ENCODE assay signal across 11 cellular contexts in the genomic region with DNA sequence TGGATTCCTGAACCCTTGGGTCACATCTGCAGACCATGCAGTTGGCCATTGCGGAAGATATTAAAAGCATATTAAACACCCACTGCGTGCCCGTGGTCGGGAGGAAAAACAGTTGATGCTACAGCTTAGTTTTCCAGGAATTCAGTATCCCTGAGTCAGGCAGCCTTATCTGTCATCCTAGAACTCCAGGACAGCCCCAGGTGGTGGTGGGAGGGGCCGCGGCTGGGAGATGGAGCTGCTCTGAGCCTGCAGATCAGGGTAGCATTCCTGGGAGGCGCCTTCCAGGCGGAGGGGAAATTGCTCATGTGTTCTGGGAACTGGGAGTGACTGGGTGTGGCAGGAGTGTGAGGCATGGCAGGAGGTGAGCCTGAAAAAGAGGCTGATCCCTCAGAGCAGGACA.
A peak's percentile ranks its signal among the peaks of the same experiment; 100 is the strongest.
DNase-seq lines count a peak whose midpoint lies in the region; ATAC-seq lines count a peak whose summit lies in the region.
"Had no signal": no experiment of that assay in that cellular context is flagged by ENCODE, and none has a peak within 500 bp of the region (broad histone marks: within the 10 kb centered on the region; RNA-seq: fewer than 3 reads in every experiment).

No MANE protein-coding gene starts in this region.

- ATAC-seq in esophagus mucosa = peak; percentile 93
- no peak for ATAC-seq in naive B cell (ENCODE audit: low read depth in 2 of 2)

- peak overlapping the region in 1 of 8 donors; percentile 4 for H3K4me3 Mint-ChIP-seq in naive B cell

- H3K9me3 Mint-ChIP-seq in naive B cell = no peaks in the 10 kb centered on the region

- DNase-seq in Caki2 (ENCODE audit: low read depth) = peak; percentile 93
- DNase-seq in NCI-H526 treated with DMSO at 0.1 percent for 48 hours (lab: John Stamatoyannopoulos, UW) = peak; percentile 4
- DNase-seq in naive B cell = no peak
- no peak for DNase-seq in NCI-H1105 treated with DMSO at 0.1 percent for 48 hours (lab: John Stamatoyannopoulos, UW)
- no peak for DNase-seq in NCI-H1092 (lab: John Stamatoyannopoulos, UW)
- no peak for DNase-seq in NCI-H1417 treated with DMSO at 0.1 percent for 48 hours (lab: John Stamatoyannopoulos, UW)
- no peak for DNase-seq in GF-D8 (lab: John Stamatoyannopoulos, UW)
- DNase-seq: DMS153; effector CD4-positive, alpha-beta T cell; OCI-M1 had no signal

- in situ Hi-C loops in Caki2 (cut with HindIII; ENCODE audit: low pct_unique_long_range_greater_than_20kb, low sequenced_read_pairs) = no loop called here

- H3K27me3 Mint-ChIP-seq in naive B cell = no peaks in the 10 kb centered on the region

- H3K36me3 Mint-ChIP-seq in naive B cell = peaks cover 0 to under 1% of the 10 kb centered on the region in 2 donors

- peak overlapping the region in 4 of 6 donors; percentile 19 to 85 (median 55) for H3K27ac Mint-ChIP-seq in naive B cell

- H3K4me1 Mint-ChIP-seq in naive B cell = peaks cover 23 to 34% (median 29%) of the 10 kb centered on the region in 3 donors

Comparison
In these comparisons a context has a peak if more than half of its experiments do, and no peak if none do; other contexts are left out.
1. DNase-seq: peak in Caki2 (single experiment) and NCI-H526 treated with DMSO at 0.1 percent for 48 hours (single experiment); none in naive B cell (single experiment), NCI-H1105 treated with DMSO at 0.1 percent for 48 hours (single experiment), NCI-H1092 (single experiment), NCI-H1417 treated with DMSO at 0.1 percent for 48 hours (single experiment) and GF-D8 (single experiment).